In genomic region chr21:21034046-21034445, GRCh38 we compare ENCODE assay signal across 27 cellular contexts. TPM values are rescaled to one million over a fixed set of nuclear protein-coding genes. Genes with fewer than 3 reads are reported as not detected.
A peak's percentile ranks its signal among the peaks of the same experiment; 100 is the strongest.
DNase-seq lines count a peak whose midpoint lies in the region; ATAC-seq, FAIRE-seq and TF ChIP-seq lines count a peak whose summit lies in the region.
"Had no signal": no experiment of that assay in that cellular context is flagged by ENCODE, and none has a peak within 500 bp of the region (broad histone marks: within the 10 kb centered on the region; RNA-seq: fewer than 3 reads in every experiment).

No MANE protein-coding gene starts in this region.

- H3K4me1 ChIP-seq in kidney (ENCODE audit: control insufficient read depth in 1 of 2, insufficient read depth in 1 of 2, low read depth in 1 of 2, low read length in 2 of 2) = no peaks in the 10 kb centered on the region
- H3K4me1 ChIP-seq: A549 had no signal

- no peaks in the 10 kb centered on the region for H3K27me3 ChIP-seq in HL-60 (ENCODE audit: insufficient read depth, poor library complexity, severe bottlenecking)

- DNase-seq in HL-60 (ENCODE audit: low read depth in 1 of 2, low spot score in 1 of 2) (peak; percentile 37 to 70), NOMO-1 (lab: John Stamatoyannopoulos, UW; ENCODE audit: unreplicated experiment in 2 of 2) (peak; percentile 77 to 84), SIG-M5 (lab: John Stamatoyannopoulos, UW) (peak; percentile 35), amniotic epithelial cell (ENCODE audit: low read depth) (peak; percentile 1), posterior cingulate gyrus (no peak), kidney (no peak)
- DNase-seq: C1 segment of cervical spinal cord; CD8-positive, alpha-beta memory T cell; DMS 273 treated with DMSO at 0.1 percent for 48 hours; DMS79; EL; GF-D8; IMR-90; KG1; MM.1S; NCI-H1105; NCI-H1436 treated with DMSO at 0.1 percent for 48 hours; NCI-H2029 treated with DMSO at 0.1 percent for 48 hours; NCI-H446 treated with DMSO at 0.1 percent for 48 hours; NCI-H526; PC-9 had no signal

- no peaks in the 10 kb centered on the region for H3K9me3 ChIP-seq in kidney (ENCODE audit: control insufficient read depth in 1 of 2, low read length in 2 of 2)
- H3K9me3 ChIP-seq: A549 had no signal

- H3K36me3 ChIP-seq in kidney (ENCODE audit: control insufficient read depth in 1 of 2, insufficient read depth in 2 of 2, low read length in 2 of 2) = no peaks in the 10 kb centered on the region

- intact Hi-C loops in posterior cingulate gyrus (cut with DNase I) = no loop called here
- intact Hi-C loops in kidney (cut with DNase I) = no loop called here

- no peak overlapping the region for H3K9ac ChIP-seq in kidney (ENCODE audit: low read length in 2 of 2)

- H3K4me3 ChIP-seq in HL-60 (replicated peaks; ENCODE audit: insufficient read depth, low read length) (no peak overlapping the region), kidney (ENCODE audit: low read length in 2 of 2) (no peak overlapping the region)
- H3K4me3 ChIP-seq: A549, PC-9 had no signal

- no peak for FAIRE-seq in kidney (lab: Jason Lieb, UNC)
- FAIRE-seq: A549, GM12891 had no signal

- H3K27ac ChIP-seq in HL-60 (replicated peaks) = peak overlapping the region; percentile 49
- no peak overlapping the region for H3K27ac ChIP-seq in kidney (ENCODE audit: low read depth in 2 of 2, low read length in 2 of 2)
- H3K27ac ChIP-seq: A549, PC-9 had no signal

- TF ChIP-seq CTCF in HL-60 (IDR thresholded peaks at IDR 0.05; ENCODE audit: insufficient read depth, low read length) (no peak), kidney (IDR thresholded peaks at IDR 0.05; ENCODE audit: borderline replicate concordance, extremely low read depth, insufficient read depth) (no peak)

- no peak for ATAC-seq in GM21619 (IDR thresholded peaks at IDR 0.05; ENCODE audit: unreplicated experiment)
- ATAC-seq: A549, HCT116, Right ventricle myocardium inferior had no signal

RNA-seq across cellular contexts. Expression of gene NCAM2, which starts 35.8 kb away (rescaled TPM):
- total RNA-seq in kidney = 0.82 TPM
- polyA plus RNA-seq in kidney (ENCODE audit: insufficient read depth, low read depth, low replicate concordance) = 0.13 TPM
- total RNA-seq: CD8-positive, alpha-beta memory T cell; PC-9; T-helper 1 cell treated with Interleukin-12 subunit alpha and Interleukin-12 subunit beta and Interleukin-4 antibody, amounts not matched to agents 30 ng/mL and 1 ng/mL, for 36 hours had no signal
- polyA plus RNA-seq: A549; CD8-positive, alpha-beta memory T cell had no signal

Comparison
In these comparisons a context has a peak if more than half of its experiments do, and no peak if none do; other contexts are left out.
1. DNase-seq: peak in HL-60 (2 of 2), NOMO-1 (2 of 2), SIG-M5 (single experiment) and amniotic epithelial cell (single experiment); none in posterior cingulate gyrus (0 of 10) and kidney (single experiment).